Comparison of ENCODE assay signal across 20 cellular contexts in the genomic region with DNA sequence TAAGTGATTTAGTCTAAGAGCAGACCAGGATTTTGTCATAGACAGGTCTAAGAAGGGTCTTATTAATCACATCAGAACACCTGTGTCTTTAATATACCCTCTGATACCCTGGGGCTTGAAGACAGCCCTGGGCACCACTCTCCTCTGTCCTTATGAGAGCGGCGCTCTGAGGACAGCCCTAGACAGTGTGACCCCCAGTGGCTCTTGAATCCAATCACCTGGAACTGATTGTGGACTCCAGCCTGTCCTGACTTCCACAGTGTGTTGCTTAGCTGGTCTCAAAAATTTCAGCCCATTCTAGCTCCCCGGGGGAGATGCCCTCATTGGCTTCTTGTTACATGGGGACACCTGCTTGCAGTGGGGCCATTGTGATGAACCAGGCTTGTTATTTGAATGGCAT.
A peak's percentile ranks its signal among the peaks of the same experiment; 100 is the strongest.
DNase-seq lines count a peak whose midpoint lies in the region; ATAC-seq and TF ChIP-seq lines count a peak whose summit lies in the region.
"Had no signal": no experiment of that assay in that cellular context is flagged by ENCODE, and none has a peak within 500 bp of the region (broad histone marks: within the 10 kb centered on the region; RNA-seq: fewer than 3 reads in every experiment).

No MANE protein-coding gene starts in this region.

- peak; percentile 47 for DNase-seq in NCI-H146 (lab: John Stamatoyannopoulos, UW)
- DNase-seq in NCI-H146 treated with DMSO at 0.1 percent for 48 hours (lab: John Stamatoyannopoulos, UW; ENCODE audit: unreplicated experiment) = no peak
- DNase-seq in GM23338 (ENCODE audit: low spot score) = no peak
- DNase-seq in osteoblast (ENCODE audit: insufficient read length, low spot score, missing footprints) = peak; percentile 56
- DNase-seq in stimulated activated CD4-positive, alpha-beta T cell treated with anti-CD3 and anti-CD28 coated beads, Interleukin-2, amount 100 ng/mL, for 24 hours = no peak
- DNase-seq in GM19238 (ENCODE audit: insufficient read length, low spot score) = no peak
- DNase-seq: AML-193; Caco-2; CD4-positive, alpha-beta T cell; DMS153; DMS79; GF-D8; GM23248; HCEC 1CT had no signal

- TF ChIP-seq CTCF in GM23338 (conservative IDR thresholded peaks at IDR 0.05; ENCODE audit: low read depth in 2 of 2) (no peak), osteoblast (IDR thresholded peaks at IDR 0.05; ENCODE audit: extremely low read depth, low read depth, low read length) (no peak)

- H3K9me2 ChIP-seq in GM23338 (ENCODE audit: insufficient read depth) = no peaks in the 10 kb centered on the region

- no peak overlapping the region for H3K4me3 ChIP-seq in GM23338
- H3K4me3 ChIP-seq in osteoblast (ENCODE audit: insufficient read depth, low read length) = no peak overlapping the region
- H3K4me3 ChIP-seq: A549, GM12878, GM23248 had no signal

- no peaks in the 10 kb centered on the region for H3K36me3 Mint-ChIP-seq in GM23338 (ENCODE audit: low read depth)
- H3K36me3 Mint-ChIP-seq in activated T-helper 17 cell treated with anti-CD3 and anti-CD28 coated beads, Interleukin-2, amount 50 U/mL, for 72 hours (ENCODE audit: low read depth) = no peaks in the 10 kb centered on the region

- no peaks in the 10 kb centered on the region for H3F3A ChIP-seq in GM23338 (replicated peaks; ENCODE audit: low read depth)

- H2AFZ ChIP-seq in GM23338 = 0 out of 2 replicates have a peak overlapping the region, but pooled peaks have one; percentile 10
- H2AFZ ChIP-seq in osteoblast (ENCODE audit: low read length) = no peak overlapping the region
- H2AFZ ChIP-seq: GM23248 had no signal

- H3K27me3 ChIP-seq in GM23338 (ENCODE audit: insufficient read depth) = no peaks in the 10 kb centered on the region
- H3K27me3 ChIP-seq in osteoblast (ENCODE audit: insufficient read depth, low read length) = peaks cover 6% of the 10 kb centered on the region

- no peaks in the 10 kb centered on the region; the same call in 1 of the 2 replicates for H3K4me1 ChIP-seq in GM23338 (ENCODE audit: insufficient read depth)
- no peaks in the 10 kb centered on the region for H3K4me1 ChIP-seq in osteoblast (ENCODE audit: insufficient read depth, low read length)
- H3K4me1 ChIP-seq: A549, Caco-2 had no signal

- H3K9me3 Mint-ChIP-seq in GM23338 = no peaks in the 10 kb centered on the region
- no peaks in the 10 kb centered on the region for H3K9me3 Mint-ChIP-seq in activated T-helper 17 cell treated with anti-CD3 and anti-CD28 coated beads, Interleukin-2, amount 50 U/mL, for 72 hours
- H3K9me3 Mint-ChIP-seq: CD4-positive, alpha-beta T cell had no signal

- H3K27me3 Mint-ChIP-seq in GM23338 (ENCODE audit: insufficient read depth, low read depth, poor library complexity) = peaks cover 10% of the 10 kb centered on the region
- H3K27me3 Mint-ChIP-seq in activated T-helper 17 cell treated with anti-CD3 and anti-CD28 coated beads, Interleukin-2, amount 50 U/mL, for 72 hours = peaks cover 22% of the 10 kb centered on the region

- no peak for ATAC-seq in GM23338
- ATAC-seq in activated T-helper 17 cell treated with anti-CD3 and anti-CD28 coated beads, Interleukin-2, amount 50 U/mL, for 72 hours (replicated peaks) = no peak
- ATAC-seq in GM18870 (IDR thresholded peaks at IDR 0.05; ENCODE audit: unreplicated experiment) = no peak
- ATAC-seq: A549, GM12878 had no signal

- no peaks in the 10 kb centered on the region for H3K9me3 ChIP-seq in osteoblast (ENCODE audit: low read depth, low read length)
- H3K9me3 ChIP-seq: A549, Caco-2 had no signal

- no peak overlapping the region for H3K27ac Mint-ChIP-seq in GM23338
- H3K27ac Mint-ChIP-seq in activated T-helper 17 cell treated with anti-CD3 and anti-CD28 coated beads, Interleukin-2, amount 50 U/mL, for 72 hours = peak overlapping the region; percentile 58
- H3K27ac Mint-ChIP-seq: CD4-positive, alpha-beta T cell had no signal

- H3K79me2 ChIP-seq in GM23338 (replicated peaks; ENCODE audit: insufficient read depth) (no peaks in the 10 kb centered on the region), osteoblast (ENCODE audit: insufficient read depth, low read length) (no peaks in the 10 kb centered on the region)

- H3K4me2 ChIP-seq in GM23338 (no peak overlapping the region), osteoblast (ENCODE audit: insufficient read depth, low read length) (no peak overlapping the region)
- H3K4me2 ChIP-seq: A549 had no signal

- no peak overlapping the region for H3K27ac ChIP-seq in GM23338 (ENCODE audit: low read depth)
- no peak overlapping the region for H3K27ac ChIP-seq in osteoblast (ENCODE audit: low read depth, low read length)
- H3K27ac ChIP-seq: 22Rv1, A549, C4-2B, GM23248 had no signal

- no peaks in the 10 kb centered on the region for H4K20me1 ChIP-seq in GM23338 (replicated peaks; ENCODE audit: insufficient read depth)
- H4K20me1 ChIP-seq in osteoblast (ENCODE audit: insufficient read depth, low read length) = no peaks in the 10 kb centered on the region

- H3K4me1 Mint-ChIP-seq in GM23338 = peaks cover 37% of the 10 kb centered on the region
- no peaks in the 10 kb centered on the region for H3K4me1 Mint-ChIP-seq in activated T-helper 17 cell treated with anti-CD3 and anti-CD28 coated beads, Interleukin-2, amount 50 U/mL, for 72 hours

- H3K36me3 ChIP-seq in GM23338 (ENCODE audit: insufficient read depth) (no peaks in the 10 kb centered on the region), osteoblast (ENCODE audit: insufficient read depth, low read length) (no peaks in the 10 kb centered on the region)

- H3K4me3 Mint-ChIP-seq in GM23338 = no peak overlapping the region
- no peak overlapping the region for H3K4me3 Mint-ChIP-seq in activated T-helper 17 cell treated with anti-CD3 and anti-CD28 coated beads, Interleukin-2, amount 50 U/mL, for 72 hours
- H3K4me3 Mint-ChIP-seq: CD4-positive, alpha-beta T cell had no signal

TF ChIP-seq in GM23338, 12 proteins besides CTCF, POLR2A, EP300 and RAD21:
- no peak for TF ChIP-seq POLR2AphosphoS5 (IDR thresholded peaks at IDR 0.05; ENCODE audit: low read depth)
- no peak for TF ChIP-seq NANOG (IDR thresholded peaks at IDR 0.05; ENCODE audit: borderline replicate concordance)
- no peak for TF ChIP-seq JUNB (IDR thresholded peaks at IDR 0.05; ENCODE audit: unreplicated experiment)
- no peak for TF ChIP-seq ZNF331 (CRISPR knock-in tag; IDR thresholded peaks at IDR 0.05; ENCODE audit: low read depth)
- TF ChIP-seq, protein P1, sequence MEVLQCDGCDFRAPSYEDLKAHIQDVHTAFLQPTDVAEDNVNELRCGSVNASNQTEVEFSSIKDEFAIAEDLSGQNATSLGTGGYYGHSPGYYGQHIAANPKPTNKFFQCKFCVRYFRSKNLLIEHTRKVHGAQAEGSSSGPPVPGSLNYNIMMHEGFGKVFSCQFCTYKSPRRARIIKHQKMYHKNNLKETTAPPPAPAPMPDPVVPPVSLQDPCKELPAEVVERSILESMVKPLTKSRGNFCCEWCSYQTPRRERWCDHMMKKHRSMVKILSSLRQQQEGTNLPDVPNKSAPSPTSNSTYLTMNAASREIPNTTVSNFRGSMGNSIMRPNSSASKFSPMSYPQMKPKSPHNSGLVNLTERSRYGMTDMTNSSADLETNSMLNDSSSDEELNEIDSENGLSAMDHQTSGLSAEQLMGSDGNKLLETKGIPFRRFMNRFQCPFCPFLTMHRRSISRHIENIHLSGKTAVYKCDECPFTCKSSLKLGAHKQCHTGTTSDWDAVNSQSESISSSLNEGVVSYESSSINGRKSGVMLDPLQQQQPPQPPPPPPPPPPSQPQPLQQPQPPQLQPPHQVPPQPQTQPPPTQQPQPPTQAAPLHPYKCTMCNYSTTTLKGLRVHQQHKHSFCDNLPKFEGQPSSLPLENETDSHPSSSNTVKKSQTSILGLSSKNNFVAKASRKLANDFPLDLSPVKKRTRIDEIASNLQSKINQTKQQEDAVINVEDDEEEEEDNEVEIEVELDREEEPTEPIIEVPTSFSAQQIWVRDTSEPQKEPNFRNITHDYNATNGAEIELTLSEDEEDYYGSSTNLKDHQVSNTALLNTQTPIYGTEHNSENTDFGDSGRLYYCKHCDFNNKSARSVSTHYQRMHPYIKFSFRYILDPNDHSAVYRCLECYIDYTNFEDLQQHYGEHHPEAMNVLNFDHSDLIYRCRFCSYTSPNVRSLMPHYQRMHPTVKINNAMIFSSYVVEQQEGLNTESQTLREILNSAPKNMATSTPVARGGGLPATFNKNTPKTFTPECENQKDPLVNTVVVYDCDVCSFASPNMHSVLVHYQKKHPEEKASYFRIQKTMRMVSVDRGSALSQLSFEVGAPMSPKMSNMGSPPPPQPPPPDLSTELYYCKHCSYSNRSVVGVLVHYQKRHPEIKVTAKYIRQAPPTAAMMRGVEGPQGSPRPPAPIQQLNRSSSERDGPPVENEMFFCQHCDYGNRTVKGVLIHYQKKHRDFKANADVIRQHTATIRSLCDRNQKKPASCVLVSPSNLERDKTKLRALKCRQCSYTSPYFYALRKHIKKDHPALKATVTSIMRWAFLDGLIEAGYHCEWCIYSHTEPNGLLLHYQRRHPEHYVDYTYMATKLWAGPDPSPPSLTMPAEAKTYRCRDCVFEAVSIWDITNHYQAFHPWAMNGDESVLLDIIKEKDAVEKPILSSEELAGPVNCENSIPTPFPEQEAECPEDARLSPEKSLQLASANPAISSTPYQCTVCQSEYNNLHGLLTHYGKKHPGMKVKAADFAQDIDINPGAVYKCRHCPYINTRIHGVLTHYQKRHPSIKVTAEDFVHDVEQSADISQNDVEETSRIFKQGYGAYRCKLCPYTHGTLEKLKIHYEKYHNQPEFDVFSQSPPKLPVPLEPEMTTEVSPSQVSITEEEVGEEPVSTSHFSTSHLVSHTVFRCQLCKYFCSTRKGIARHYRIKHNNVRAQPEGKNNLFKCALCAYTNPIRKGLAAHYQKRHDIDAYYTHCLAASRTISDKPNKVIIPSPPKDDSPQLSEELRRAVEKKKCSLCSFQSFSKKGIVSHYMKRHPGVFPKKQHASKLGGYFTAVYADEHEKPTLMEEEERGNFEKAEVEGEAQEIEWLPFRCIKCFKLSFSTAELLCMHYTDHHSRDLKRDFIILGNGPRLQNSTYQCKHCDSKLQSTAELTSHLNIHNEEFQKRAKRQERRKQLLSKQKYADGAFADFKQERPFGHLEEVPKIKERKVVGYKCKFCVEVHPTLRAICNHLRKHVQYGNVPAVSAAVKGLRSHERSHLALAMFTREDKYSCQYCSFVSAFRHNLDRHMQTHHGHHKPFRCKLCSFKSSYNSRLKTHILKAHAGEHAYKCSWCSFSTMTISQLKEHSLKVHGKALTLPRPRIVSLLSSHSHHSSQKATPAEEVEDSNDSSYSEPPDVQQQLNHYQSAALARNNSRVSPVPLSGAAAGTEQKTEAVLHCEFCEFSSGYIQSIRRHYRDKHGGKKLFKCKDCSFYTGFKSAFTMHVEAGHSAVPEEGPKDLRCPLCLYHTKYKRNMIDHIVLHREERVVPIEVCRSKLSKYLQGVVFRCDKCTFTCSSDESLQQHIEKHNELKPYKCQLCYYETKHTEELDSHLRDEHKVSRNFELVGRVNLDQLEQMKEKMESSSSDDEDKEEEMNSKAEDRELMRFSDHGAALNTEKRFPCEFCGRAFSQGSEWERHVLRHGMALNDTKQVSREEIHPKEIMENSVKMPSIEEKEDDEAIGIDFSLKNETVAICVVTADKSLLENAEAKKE (CRISPR knock-in tag; IDR thresholded peaks at IDR 0.05) = no peak
- no peak for TF ChIP-seq EZH2phosphoT487 (IDR thresholded peaks at IDR 0.05; ENCODE audit: unreplicated experiment)
- no peak for TF ChIP-seq CREB1 (CRISPR knock-in tag; IDR thresholded peaks at IDR 0.05; ENCODE audit: low read depth)

Comparison
In these comparisons a context has a peak if more than half of its experiments do, and no peak if none do; other contexts are left out.
1. DNase-seq: peak in NCI-H146 (single experiment) and osteoblast (single experiment); none in NCI-H146 treated with DMSO at 0.1 percent for 48 hours (single experiment), GM23338 (single experiment), stimulated activated CD4-positive, alpha-beta T cell treated with anti-CD3 and anti-CD28 coated beads, Interleukin-2, amount 100 ng/mL, for 24 hours (0 of 2) and GM19238 (single experiment).